8 cellular contexts compared by ENCODE assay signal in the genomic region with DNA sequence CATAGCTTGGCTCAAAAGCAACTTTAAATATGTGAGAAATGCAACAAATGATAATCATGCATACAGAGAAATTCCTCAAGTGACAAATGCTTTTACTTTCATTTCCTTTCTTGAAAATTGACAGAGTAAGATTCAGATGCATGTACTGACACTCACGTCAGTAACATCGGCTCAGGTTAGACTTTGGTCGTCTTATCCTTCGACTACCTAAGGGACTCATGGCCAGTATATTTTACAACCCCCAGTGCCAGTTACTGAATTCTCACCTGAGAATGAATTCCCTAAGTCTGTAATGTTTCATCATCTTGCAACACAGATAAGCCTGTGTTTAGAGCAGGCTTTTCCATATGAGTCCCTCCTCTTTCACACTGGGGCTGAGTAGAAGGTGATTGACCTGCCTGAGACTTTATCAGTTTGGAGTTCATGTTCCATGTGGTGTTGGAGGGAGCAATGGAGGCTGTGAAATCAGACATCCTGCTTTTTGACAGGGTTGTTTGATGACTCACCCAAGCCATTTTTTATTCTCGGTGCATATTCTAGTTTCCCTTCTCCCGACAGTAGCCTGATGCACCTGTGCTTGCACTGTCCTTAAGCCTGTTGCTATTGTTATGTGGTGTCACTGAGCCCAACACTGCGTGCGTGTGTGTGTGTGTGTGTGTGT. TPM values are rescaled to one million over a fixed set of nuclear protein-coding genes. Genes with fewer than 3 reads are reported as not detected.
DNase-seq lines count a peak whose midpoint lies in the region; ATAC-seq, FAIRE-seq and TF ChIP-seq lines count a peak whose summit lies in the region.

No MANE protein-coding gene starts in this region.

- H3K4me1 ChIP-seq in ascending aorta (peaks cover 0 to 4% of the 10 kb centered on the region in 2 donors), osteoblast (ENCODE audit: insufficient read depth, low read length) (peaks cover 17% of the 10 kb centered on the region)

- peak overlapping the region; percentile 39 for H2AFZ ChIP-seq in osteoblast (ENCODE audit: low read length)

- H3K36me3 ChIP-seq in ascending aorta = no peaks in the 10 kb centered on the region
- H3K36me3 ChIP-seq in osteoblast (ENCODE audit: insufficient read depth, low read length) = no peaks in the 10 kb centered on the region

- no peaks in the 10 kb centered on the region for H3K79me2 ChIP-seq in osteoblast (ENCODE audit: insufficient read depth, low read length)

- H3K4me3 ChIP-seq in GM12864 (ENCODE audit: low read depth, low read length) = peak overlapping the region; percentile 38
- H3K4me3 ChIP-seq in ascending aorta = peak overlapping the region; percentile 30 to 38
- H3K4me3 ChIP-seq in osteoblast (ENCODE audit: insufficient read depth, low read length) = peak overlapping the region; percentile 18

- H3K27ac ChIP-seq in ascending aorta (no peak overlapping the region), osteoblast (ENCODE audit: low read depth, low read length) (peak overlapping the region; percentile 30)

- no peaks in the 10 kb centered on the region for H3K9me3 ChIP-seq in ascending aorta
- no peaks in the 10 kb centered on the region for H3K9me3 ChIP-seq in osteoblast (ENCODE audit: low read depth, low read length)

- DNase-seq in GM12864 (ENCODE audit: low read depth) = peak; percentile 73
- DNase-seq in HTR-8/SVneo (ENCODE audit: insufficient read length, low spot score) = no peak
- DNase-seq in ascending aorta (ENCODE audit: low spot score in 2 of 2) = no peak
- peak; percentile 77 for DNase-seq in osteoblast (ENCODE audit: insufficient read length, low spot score, missing footprints)
- no peak for DNase-seq in NCI-H1930 (lab: John Stamatoyannopoulos, UW)
- no peak for DNase-seq in putamen (ENCODE audit: low spot score)
- DNase-seq in NCI-H526 treated with DMSO at 0.1 percent for 48 hours (lab: John Stamatoyannopoulos, UW) = no peak

- H4K20me1 ChIP-seq in osteoblast (ENCODE audit: insufficient read depth, low read length) = no peaks in the 10 kb centered on the region

- intact Hi-C loops in ascending aorta (cut with DNase I) = no loop called here

- no peak for TF ChIP-seq CTCF in GM12864 (IDR thresholded peaks at IDR 0.05; ENCODE audit: low read depth, low read length, missing control alignments)
- no peak for TF ChIP-seq CTCF in ascending aorta (IDR thresholded peaks at IDR 0.05)
- no peak for TF ChIP-seq CTCF in osteoblast (IDR thresholded peaks at IDR 0.05; ENCODE audit: extremely low read depth, low read depth, low read length)

- peak; percentile 36 for FAIRE-seq in HTR-8/SVneo (lab: Jason Lieb, UNC)

- H3K27me3 ChIP-seq in ascending aorta (no peaks in the 10 kb centered on the region), osteoblast (ENCODE audit: insufficient read depth, low read length) (no peaks in the 10 kb centered on the region)

- H3K4me2 ChIP-seq in osteoblast (ENCODE audit: insufficient read depth, low read length) = peak overlapping the region; percentile 68

- peak; percentile 47 for ATAC-seq in GM21381 (IDR thresholded peaks at IDR 0.05; ENCODE audit: unreplicated experiment)

RNA-seq across cellular contexts. Expression of gene ATP8B1, which starts 30.5 kb away (rescaled TPM):
- total RNA-seq in ascending aorta (30.9 TPM), osteoblast (41.5 and 46.7 TPM in 2 replicates)

Comparison
In these comparisons a context has a peak if more than half of its experiments do, and no peak if none do; other contexts are left out.
1. DNase-seq: peak in GM12864 (single experiment) and osteoblast (single experiment); none in HTR-8/SVneo (single experiment), ascending aorta (0 of 2), NCI-H1930 (0 of 2), putamen (single experiment) and NCI-H526 treated with DMSO at 0.1 percent for 48 hours (single experiment).
2. Peak in every context shown above with its lines, with median percentiles within 50 percentile points of each other: H3K4me3 ChIP-seq.